9 cellular contexts compared by ENCODE assay signal in the genomic region with DNA sequence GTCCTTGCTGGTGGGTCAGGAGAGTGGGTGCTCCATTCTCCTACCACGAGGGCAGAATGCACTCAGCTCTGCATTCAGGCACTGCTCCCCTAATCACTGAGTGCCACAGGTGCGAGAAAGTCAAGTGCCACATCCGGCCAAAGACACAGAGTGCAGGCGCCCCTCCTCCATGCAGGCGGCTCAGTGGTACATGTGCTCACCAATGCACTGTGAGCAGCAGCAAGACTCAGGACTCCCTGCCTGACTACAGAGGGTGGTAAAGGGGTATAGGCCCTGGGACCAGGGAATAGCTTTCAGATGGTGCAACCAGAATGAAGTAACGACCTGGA. TPM values are rescaled to one million over a fixed set of nuclear protein-coding genes. Genes with fewer than 3 reads are reported as not detected.
DNase-seq lines count a peak whose midpoint lies in the region; ATAC-seq and TF ChIP-seq lines count a peak whose summit lies in the region.
"Had no signal": no experiment of that assay in that cellular context is flagged by ENCODE, and none has a peak within 500 bp of the region (broad histone marks: within the 10 kb centered on the region; RNA-seq: fewer than 3 reads in every experiment).

No MANE protein-coding gene starts in this region.

- no peak for ATAC-seq in GM18858 (IDR thresholded peaks at IDR 0.05; ENCODE audit: unreplicated experiment)
- ATAC-seq in HG02973 (IDR thresholded peaks at IDR 0.05; ENCODE audit: unreplicated experiment): no peak

- no peak overlapping the region for H3K27ac ChIP-seq in CD4-positive, alpha-beta memory T cell (ENCODE audit: low read depth, low read length)

- H3K4me1 ChIP-seq in CD4-positive, alpha-beta memory T cell (ENCODE audit: insufficient read depth, low read length): peaks cover 12% of the 10 kb centered on the region

- H3K9me3 Mint-ChIP-seq in CD4-positive, alpha-beta memory T cell: peaks cover 0 to 1% (median 0%) of the 10 kb centered on the region in 8 donors
- H3K9me3 Mint-ChIP-seq in activated naive CD4-positive, alpha-beta T cell treated with anti-CD3 and anti-CD28 coated beads, Interleukin-2, amount 10 ng/mL, durations not matched to agents 7 days and 5 days: no peaks in the 10 kb centered on the region
- H3K9me3 Mint-ChIP-seq: brain had no signal

- intact Hi-C loops in CD4-positive, alpha-beta memory T cell (cut with micrococcal nuclease): no loop called here

- no peak overlapping the region for H3K4me3 ChIP-seq in CD4-positive, alpha-beta memory T cell (ENCODE audit: low read length in 2 of 2)

- H3K36me3 ChIP-seq in CD4-positive, alpha-beta memory T cell (ENCODE audit: insufficient read depth, low read length): no peaks in the 10 kb centered on the region

- H3K27ac Mint-ChIP-seq in CD4-positive, alpha-beta memory T cell: peak overlapping the region in 6 of 7 donors; percentile 6 to 72 (median 30)
- H3K27ac Mint-ChIP-seq in activated naive CD4-positive, alpha-beta T cell treated with anti-CD3 and anti-CD28 coated beads, Interleukin-2, amount 10 ng/mL, durations not matched to agents 7 days and 5 days: peak overlapping the region; percentile 47
- H3K27ac Mint-ChIP-seq: brain had no signal

- CTCF ChIA-PET in CD4-positive, alpha-beta memory T cell (lab: Charles Lee; ENCODE audit: partially characterized antibody): no interaction called here
- CTCF ChIA-PET in activated naive CD4-positive, alpha-beta T cell treated with anti-CD3 and anti-CD28 coated beads, Interleukin-2, amount 10 ng/mL, durations not matched to agents 7 days and 5 days (lab: Charles Lee): no interaction called here

- peak overlapping the region in 3 of 8 donors; percentile 21 to 48 (median 24) for H3K4me3 Mint-ChIP-seq in CD4-positive, alpha-beta memory T cell
- H3K4me3 Mint-ChIP-seq in activated naive CD4-positive, alpha-beta T cell treated with anti-CD3 and anti-CD28 coated beads, Interleukin-2, amount 10 ng/mL, durations not matched to agents 7 days and 5 days: no peak overlapping the region
- H3K4me3 Mint-ChIP-seq: brain had no signal

- no peaks in the 10 kb centered on the region for H3K9me3 ChIP-seq in CD4-positive, alpha-beta memory T cell (ENCODE audit: control insufficient read depth in 1 of 2, low read length in 2 of 2)

- H3K36me3 Mint-ChIP-seq in CD4-positive, alpha-beta memory T cell: peaks cover 8 to 32% of the 10 kb centered on the region in 2 donors
- H3K36me3 Mint-ChIP-seq in activated naive CD4-positive, alpha-beta T cell treated with anti-CD3 and anti-CD28 coated beads, Interleukin-2, amount 10 ng/mL, durations not matched to agents 7 days and 5 days: peaks cover 3% of the 10 kb centered on the region

- POLR2A ChIA-PET in CD4-positive, alpha-beta memory T cell (lab: Charles Lee; ENCODE audit: partially characterized antibody): no interaction called here

- no peaks in the 10 kb centered on the region for H3K27me3 ChIP-seq in CD4-positive, alpha-beta memory T cell (ENCODE audit: insufficient read depth, low read length)

- TF ChIP-seq POLR2A in erythroblast (IDR thresholded peaks at IDR 0.05; ENCODE audit: low read length): no peak

- in situ Hi-C loops in G401 (cut with HindIII; ENCODE audit: low sequenced_read_pairs): no loop called here

- peaks cover 9 to 12% (median 11%) of the 10 kb centered on the region in 4 donors for H3K4me1 Mint-ChIP-seq in CD4-positive, alpha-beta memory T cell
- H3K4me1 Mint-ChIP-seq in activated naive CD4-positive, alpha-beta T cell treated with anti-CD3 and anti-CD28 coated beads, Interleukin-2, amount 10 ng/mL, durations not matched to agents 7 days and 5 days: peaks cover 18% of the 10 kb centered on the region
- H3K4me1 Mint-ChIP-seq: brain had no signal

- H3K27me3 Mint-ChIP-seq in CD4-positive, alpha-beta memory T cell: no peaks in the 10 kb centered on the region
- no peaks in the 10 kb centered on the region for H3K27me3 Mint-ChIP-seq in activated naive CD4-positive, alpha-beta T cell treated with anti-CD3 and anti-CD28 coated beads, Interleukin-2, amount 10 ng/mL, durations not matched to agents 7 days and 5 days

- peak; percentile 28 to 56 (median 34) for DNase-seq in CD4-positive, alpha-beta memory T cell
- peak; percentile 16 to 22 for DNase-seq in activated CD4-positive, alpha-beta T cell treated with anti-CD3 and anti-CD28 coated beads for 4 hours
- DNase-seq in activated naive CD4-positive, alpha-beta T cell treated with anti-CD3 and anti-CD28 coated beads, Interleukin-2, amount 10 ng/mL, durations not matched to agents 7 days and 5 days: peak; percentile 76
- peak; percentile 11 to 20 for DNase-seq in stimulated activated CD4-positive, alpha-beta T cell treated with anti-CD3 and anti-CD28 coated beads, Interleukin-4, amount 100 ng/mL, for 48 hours (ENCODE audit: low read depth in 2 of 2)
- DNase-seq in G401 (ENCODE audit: low spot score) (no peak), erythroblast (lab: John Stamatoyannopoulos, UW) (no peak)

RNA-seq across cellular contexts. Expression of a gene that starts 32.9 kb away (rescaled TPM):
- 10 to 100 TPM; 17.4 to 18.8 TPM for total RNA-seq in CD4-positive, alpha-beta memory T cell
- 10 to 100 TPM; 17.2 to 18.0 TPM for polyA plus RNA-seq in CD4-positive, alpha-beta memory T cell
- total RNA-seq in G401 (2014; rRNA removed; shearing (Covaris generic)): 18.1 and 23.4 TPM in 2 replicates

RNA-seq across cellular contexts. Expression of a gene that starts 33.3 kb away (rescaled TPM):
- total RNA-seq in CD4-positive, alpha-beta memory T cell: 10 to 100 TPM; 10.3 to 12.6 TPM
- 1 to 10 TPM; 2.2 to 3.2 TPM for polyA plus RNA-seq in CD4-positive, alpha-beta memory T cell
- total RNA-seq in G401 (2014; rRNA removed; shearing (Covaris generic)): 52.7 and 53.0 TPM in 2 replicates

Comparison
In these comparisons a context has a peak if more than half of its experiments do, and no peak if none do; other contexts are left out.
1. DNase-seq: peak in CD4-positive, alpha-beta memory T cell (5 of 5), activated CD4-positive, alpha-beta T cell treated with anti-CD3 and anti-CD28 coated beads for 4 hours (2 of 2), activated naive CD4-positive, alpha-beta T cell treated with anti-CD3 and anti-CD28 coated beads, Interleukin-2, amount 10 ng/mL, durations not matched to agents 7 days and 5 days (single experiment) and stimulated activated CD4-positive, alpha-beta T cell treated with anti-CD3 and anti-CD28 coated beads, Interleukin-4, amount 100 ng/mL, for 48 hours (2 of 2); none in G401 (single experiment) and erythroblast (0 of 2).